ENCODE assay signal across 7 cellular contexts in the genomic region with DNA sequence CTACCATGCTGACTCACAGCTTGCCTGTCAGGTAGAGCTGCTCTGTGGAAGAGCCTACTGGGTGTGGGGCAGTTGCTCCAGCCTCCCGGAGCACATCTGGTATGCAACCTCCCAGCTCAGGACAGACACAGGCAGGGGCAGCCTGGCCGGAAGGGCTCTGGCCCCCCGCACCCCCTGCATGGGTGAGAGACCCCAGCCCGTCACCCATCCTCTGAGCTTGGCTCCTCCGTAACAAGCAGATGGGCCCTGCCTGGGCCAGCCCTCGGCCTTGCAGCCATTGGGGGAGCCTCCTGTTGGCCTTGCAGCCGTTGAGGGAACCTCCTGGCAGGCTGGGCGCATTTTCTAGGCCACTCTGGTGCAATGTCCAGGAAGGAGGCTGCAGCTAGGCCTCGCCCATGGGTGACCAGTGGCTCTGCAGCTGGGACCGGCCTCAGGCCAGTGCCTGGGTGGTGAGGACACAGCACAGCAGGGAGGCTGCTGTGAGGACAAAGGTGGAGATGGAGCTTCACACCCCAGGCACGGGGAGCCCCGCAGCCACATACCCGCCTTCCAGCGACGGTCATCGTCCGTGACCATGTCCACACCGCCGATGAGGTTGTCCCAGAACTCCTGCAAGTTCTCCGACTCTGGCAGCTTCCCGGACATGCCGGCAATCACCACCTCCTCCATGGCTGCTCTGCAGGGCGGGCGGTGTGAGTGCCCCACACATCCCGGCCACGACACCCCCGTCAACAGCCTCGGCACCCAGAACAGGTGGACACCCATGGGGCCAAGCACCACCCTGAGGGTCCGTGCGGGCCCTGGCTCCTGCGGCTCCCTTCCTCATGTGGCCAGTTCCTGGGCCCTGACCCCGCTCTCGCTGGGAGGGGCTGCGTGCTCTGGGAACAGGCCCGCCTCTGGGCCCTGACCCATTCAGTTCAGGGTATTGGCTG. TPM values are rescaled to one million over a fixed set of nuclear protein-coding genes. Genes with fewer than 3 reads are reported as not detected.
DNase-seq lines count a peak whose midpoint lies in the region; ATAC-seq and TF ChIP-seq lines count a peak whose summit lies in the region.

No MANE protein-coding gene starts in this region.

- H3K4me3 ChIP-seq in HAP-1 (peak overlapping the region; percentile 74), fibroblast of the aortic adventitia (ENCODE audit: low read depth, low read length) (peak overlapping the region; percentile 74), skeletal muscle satellite cell (ENCODE audit: low read length) (peak overlapping the region; percentile 85)

- H3K36me3 ChIP-seq in HAP-1 (replicated peaks) (peaks cover 65% of the 10 kb centered on the region), skeletal muscle satellite cell (ENCODE audit: insufficient read depth, low read length) (peaks cover 37% of the 10 kb centered on the region)

- H3K27me3 ChIP-seq in HAP-1 (ENCODE audit: low read depth) (no peaks in the 10 kb centered on the region), skeletal muscle satellite cell (ENCODE audit: control insufficient read depth, insufficient read depth, low read length) (no peaks in the 10 kb centered on the region)

- POLR2A ChIA-PET in GM10248 (lab: Yijun Ruan, JAX), result interaction anchor here (1.1 to 1.2 kb wide), 2 partner anchors 10 to 15 kb away, joined by 3 to 4 read pairs; no protein-coding TSS in a partner anchor

- DNase-seq in HAP-1 (ENCODE audit: low spot score in 2 of 2) (peak in 1 of 2 experiments; percentile 17), T-helper 17 cell (no peak), fibroblast of the aortic adventitia (ENCODE audit: low read depth) (no peak), GM10248 (ENCODE audit: extremely low spot score) (no peak)
- DNase-seq in stimulated activated CD4-positive, alpha-beta T cell treated with anti-CD3 and anti-CD28 coated beads, Interleukin-1b, Interleukin-23, amount 100 ng/mL, for 48 hours, result no peak

- H3K9ac ChIP-seq in skeletal muscle satellite cell (ENCODE audit: low read depth, low read length), result peak overlapping the region; percentile 97

- peak overlapping the region; percentile 82 for H3K4me3 Mint-ChIP-seq in T-helper 17 cell

- no peak for TF ChIP-seq CTCF in fibroblast of the aortic adventitia (IDR thresholded peaks at IDR 0.05; ENCODE audit: insufficient read depth, low read length)
- no peak for TF ChIP-seq CTCF in GM10248 (IDR thresholded peaks at IDR 0.05; ENCODE audit: control extremely low read depth, extremely low read depth, low read depth, missing control alignments)

- H3K27ac Mint-ChIP-seq in T-helper 17 cell, result no peak overlapping the region

- H3K9me3 ChIP-seq in HAP-1, result no peaks in the 10 kb centered on the region
- H3K9me3 ChIP-seq in T-helper 17 cell (ENCODE audit: control insufficient read depth, low read length, poor library complexity, severe bottlenecking), result no peaks in the 10 kb centered on the region
- H3K9me3 ChIP-seq in skeletal muscle satellite cell (replicated peaks; ENCODE audit: low read length), result no peaks in the 10 kb centered on the region

- H3K4me1 ChIP-seq in HAP-1, result peaks cover 22% of the 10 kb centered on the region
- peaks cover 26% of the 10 kb centered on the region for H3K4me1 ChIP-seq in skeletal muscle satellite cell (ENCODE audit: control insufficient read depth, insufficient read depth, low read length)

- in situ Hi-C loops in HAP-1 (cut with MboI; ENCODE audit: low sequenced_read_pairs), result no loop called here

- H3K36me3 Mint-ChIP-seq in T-helper 17 cell (ENCODE audit: low read depth), result no peaks in the 10 kb centered on the region

- CTCF ChIA-PET in GM10248 (lab: Yijun Ruan, JAX), result interaction anchor here (0.7 to 1.8 kb wide), 5 partner anchors 10 to 66 kb away, joined by 3 to 5 read pairs (median 3); a partner anchor contains a TSS

- H3K4me1 Mint-ChIP-seq in T-helper 17 cell, result peaks cover 8% of the 10 kb centered on the region

- ATAC-seq in T-helper 17 cell, result no peak
- no peak for ATAC-seq in HG03432 (IDR thresholded peaks at IDR 0.05; ENCODE audit: unreplicated experiment)

- peak overlapping the region; percentile 99 for H3K4me2 ChIP-seq in skeletal muscle satellite cell (ENCODE audit: low read length)

- no peaks in the 10 kb centered on the region for H3K27me3 Mint-ChIP-seq in T-helper 17 cell

RNA-seq across cellular contexts. Expression of a gene that starts 2.0 kb away (rescaled TPM):
- total RNA-seq in T-helper 17 cell (100 to 1,000 TPM in 1 of 2 donors, 10 to 100 TPM in 1; 87.3 to 126 TPM), fibroblast of the aortic adventitia (ENCODE audit: low replicate concordance) (65.2 and 100 TPM in 2 replicates)
- 107 and 309 TPM in 2 replicates for total RNA-seq in skeletal muscle satellite cell (2012; rRNA removed)

RNA-seq across cellular contexts. Expression of a gene that starts 30.4 kb away (rescaled TPM):
- 100 to 1,000 TPM; 130 to 131 TPM for total RNA-seq in T-helper 17 cell
- total RNA-seq in fibroblast of the aortic adventitia (ENCODE audit: low replicate concordance), result 33.8 and 62.3 TPM in 2 replicates
- 64.7 and 68.2 TPM in 2 replicates for total RNA-seq in skeletal muscle satellite cell (2012; rRNA removed)

RNA-seq across cellular contexts. Expression of a gene that starts 44.3 kb away (rescaled TPM):
- total RNA-seq in T-helper 17 cell (10 to 100 TPM; 63.2 to 66.1 TPM), fibroblast of the aortic adventitia (ENCODE audit: low replicate concordance) (77.5 and 85.5 TPM in 2 replicates)
- 128 and 144 TPM in 2 replicates for total RNA-seq in skeletal muscle satellite cell (2012; rRNA removed)

RNA-seq across cellular contexts. Expression of a gene that starts 44.4 kb away (rescaled TPM):
- total RNA-seq in T-helper 17 cell, result 10 to 100 TPM; 26.5 to 28.3 TPM
- total RNA-seq in fibroblast of the aortic adventitia (ENCODE audit: low replicate concordance), result 32.0 and 33.3 TPM in 2 replicates
- total RNA-seq in skeletal muscle satellite cell (2012; rRNA removed), result 29.5 and 31.2 TPM in 2 replicates

RNA-seq across cellular contexts. Expression of a gene that starts 58.5 kb away (rescaled TPM):
- 10 to 100 TPM; 55.6 to 77.5 TPM for total RNA-seq in T-helper 17 cell
- 29.3 and 101 TPM in 2 replicates for total RNA-seq in fibroblast of the aortic adventitia (ENCODE audit: low replicate concordance)
- 49.1 and 63.1 TPM in 2 replicates for total RNA-seq in skeletal muscle satellite cell (2012; rRNA removed)
